8 cellular contexts compared by ENCODE assay signal in the genomic region with DNA sequence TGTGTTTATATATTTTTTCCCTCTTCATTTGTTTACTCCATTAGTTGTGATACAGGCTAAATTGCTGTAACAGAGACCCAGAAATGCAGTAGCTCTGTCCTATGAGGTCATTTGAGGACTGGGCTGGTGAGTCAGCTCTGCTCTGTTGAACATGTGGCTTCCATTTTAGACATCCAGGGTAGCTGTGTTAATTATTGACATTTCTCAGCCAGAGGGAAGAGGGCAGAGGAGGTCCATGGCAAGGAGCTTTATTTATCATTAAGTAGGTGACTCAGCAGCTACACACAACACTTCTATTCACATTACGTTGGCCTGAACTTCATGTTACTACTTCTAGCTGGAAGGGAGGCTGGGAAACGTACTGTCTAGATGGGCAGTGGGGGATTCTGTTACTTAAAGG.
DNase-seq lines count a peak whose midpoint lies in the region; ATAC-seq and TF ChIP-seq lines count a peak whose summit lies in the region.

No MANE protein-coding gene starts in this region.

- peaks cover 12% of the 10 kb centered on the region for H3K4me1 Mint-ChIP-seq in MCF 10A (ENCODE audit: insufficient read depth, unreplicated experiment)
- no peaks in the 10 kb centered on the region for H3K4me1 Mint-ChIP-seq in stimulated activated naive B cell treated with anti-CD40 and anti-IgM and Interleukin-4, amounts not matched to agents 10 μg/mL and 1 μg/mL and 100 μg/mL, for 72 hours
- H3K4me1 Mint-ChIP-seq in stimulated activated memory B cell treated with anti-CD40 and anti-IgM and Interleukin-4, amounts not matched to agents 10 μg/mL and 1 μg/mL and 100 μg/mL, for 72 hours, result no peaks in the 10 kb centered on the region

- H3K27ac ChIP-seq in breast epithelium, result no peak overlapping the region
- H3K27ac ChIP-seq in upper lobe of right lung, result no peak overlapping the region

- no peaks in the 10 kb centered on the region for H3K9me3 ChIP-seq in breast epithelium
- no peaks in the 10 kb centered on the region for H3K9me3 ChIP-seq in upper lobe of right lung

- H3K36me3 Mint-ChIP-seq in MCF 10A (ENCODE audit: insufficient read depth, unreplicated experiment), result no peaks in the 10 kb centered on the region
- no peaks in the 10 kb centered on the region for H3K36me3 Mint-ChIP-seq in stimulated activated naive B cell treated with anti-CD40 and anti-IgM and Interleukin-4, amounts not matched to agents 10 μg/mL and 1 μg/mL and 100 μg/mL, for 72 hours
- H3K36me3 Mint-ChIP-seq in stimulated activated memory B cell treated with anti-CD40 and anti-IgM and Interleukin-4, amounts not matched to agents 10 μg/mL and 1 μg/mL and 100 μg/mL, for 72 hours, result no peaks in the 10 kb centered on the region

- peak; percentile 94 for ATAC-seq in upper lobe of right lung
- no peak for ATAC-seq in stimulated activated naive B cell treated with anti-CD40 and anti-IgM and Interleukin-4, amounts not matched to agents 10 μg/mL and 1 μg/mL and 100 μg/mL, for 72 hours (replicated peaks)
- ATAC-seq in stimulated activated memory B cell treated with anti-CD40 and anti-IgM and Interleukin-4, amounts not matched to agents 10 μg/mL and 1 μg/mL and 100 μg/mL, for 72 hours, result no peak

- CTCF ChIA-PET in MCF 10A (lab: Yijun Ruan, JAX), result interaction anchor here (0.5 to 2.2 kb wide), 7 partner anchors 13 to 957 kb away, joined by 3 to 23 read pairs (median 3); no protein-coding TSS in a partner anchor

- no peaks in the 10 kb centered on the region for H3K36me3 ChIP-seq in breast epithelium
- no peaks in the 10 kb centered on the region for H3K36me3 ChIP-seq in upper lobe of right lung

- BruUV-seq in MCF 10A (replicated peaks; lab: Mats Ljungman, UMichigan), result no TSS peak

- DNase-seq in MCF 10A (ENCODE audit: unreplicated experiment), result peak; percentile 68
- DNase-seq in breast epithelium (ENCODE audit: low spot score in 2 of 2), result no peak
- DNase-seq in HT1080 (ENCODE audit: low read depth), result peak; percentile 88
- DNase-seq in epidermal melanocyte (ENCODE audit: insufficient read length, low spot score), result peak; percentile 59
- DNase-seq in upper lobe of right lung, result no peak
- DNase-seq in stimulated activated naive B cell treated with anti-CD40 and anti-IgM and Interleukin-4, amounts not matched to agents 10 μg/mL and 1 μg/mL and 100 μg/mL, for 72 hours, result no peak
- DNase-seq in stimulated activated CD8-positive, alpha-beta memory T cell treated with anti-CD3 and anti-CD28 coated beads, Interleukin-4, amount 100 ng/mL, for 48 hours, result no peak

- no peaks in the 10 kb centered on the region for H3K4me1 ChIP-seq in breast epithelium
- no peaks in the 10 kb centered on the region for H3K4me1 ChIP-seq in upper lobe of right lung

- intact Hi-C loops in MCF 10A (cut with micrococcal nuclease), result no loop called here
- intact Hi-C loops in breast epithelium (cut with DNase I; ENCODE audit: low total_unique reads), result no loop called here
- intact Hi-C loops in upper lobe of right lung (cut with DNase I), result no loop called here

- no peaks in the 10 kb centered on the region for H3K9me3 Mint-ChIP-seq in MCF 10A (ENCODE audit: unreplicated experiment)
- H3K9me3 Mint-ChIP-seq in stimulated activated naive B cell treated with anti-CD40 and anti-IgM and Interleukin-4, amounts not matched to agents 10 μg/mL and 1 μg/mL and 100 μg/mL, for 72 hours, result peaks cover 0 to 1% of the 10 kb centered on the region in 2 donors
- peaks cover 3% of the 10 kb centered on the region for H3K9me3 Mint-ChIP-seq in stimulated activated memory B cell treated with anti-CD40 and anti-IgM and Interleukin-4, amounts not matched to agents 10 μg/mL and 1 μg/mL and 100 μg/mL, for 72 hours

- no peak overlapping the region for H3K4me3 Mint-ChIP-seq in MCF 10A (ENCODE audit: unreplicated experiment)
- no peak overlapping the region for H3K4me3 Mint-ChIP-seq in stimulated activated naive B cell treated with anti-CD40 and anti-IgM and Interleukin-4, amounts not matched to agents 10 μg/mL and 1 μg/mL and 100 μg/mL, for 72 hours
- no peak overlapping the region for H3K4me3 Mint-ChIP-seq in stimulated activated memory B cell treated with anti-CD40 and anti-IgM and Interleukin-4, amounts not matched to agents 10 μg/mL and 1 μg/mL and 100 μg/mL, for 72 hours

- POLR2A ChIA-PET in MCF 10A (lab: Yijun Ruan, JAX), result interaction anchor here (0.6 to 1.1 kb wide), 3 partner anchors 9 to 266 kb away, joined by 3 to 4 read pairs (median 4); no protein-coding TSS in a partner anchor

- H3K27me3 ChIP-seq in breast epithelium, result no peaks in the 10 kb centered on the region
- H3K27me3 ChIP-seq in upper lobe of right lung, result no peaks in the 10 kb centered on the region

- H3K4me3 ChIP-seq in breast epithelium (no peak overlapping the region), upper lobe of right lung (no peak overlapping the region)

- no peak for TF ChIP-seq POLR2A in breast epithelium (IDR thresholded peaks at IDR 0.05)

- no peak overlapping the region for H3K27ac Mint-ChIP-seq in MCF 10A (ENCODE audit: low read depth, unreplicated experiment)
- H3K27ac Mint-ChIP-seq in stimulated activated naive B cell treated with anti-CD40 and anti-IgM and Interleukin-4, amounts not matched to agents 10 μg/mL and 1 μg/mL and 100 μg/mL, for 72 hours, result no peak overlapping the region
- H3K27ac Mint-ChIP-seq in stimulated activated memory B cell treated with anti-CD40 and anti-IgM and Interleukin-4, amounts not matched to agents 10 μg/mL and 1 μg/mL and 100 μg/mL, for 72 hours, result no peak overlapping the region

- TF ChIP-seq CTCF in MCF 10A (IDR thresholded peaks at IDR 0.05; ENCODE audit: unreplicated experiment), result no peak
- TF ChIP-seq CTCF in breast epithelium (IDR thresholded peaks at IDR 0.05), result no peak
- no peak for TF ChIP-seq CTCF in upper lobe of right lung (IDR thresholded peaks at IDR 0.05)

- H3K27me3 Mint-ChIP-seq in MCF 10A (ENCODE audit: insufficient read depth, unreplicated experiment), result no peaks in the 10 kb centered on the region
- H3K27me3 Mint-ChIP-seq in stimulated activated naive B cell treated with anti-CD40 and anti-IgM and Interleukin-4, amounts not matched to agents 10 μg/mL and 1 μg/mL and 100 μg/mL, for 72 hours, result no peaks in the 10 kb centered on the region
- H3K27me3 Mint-ChIP-seq in stimulated activated memory B cell treated with anti-CD40 and anti-IgM and Interleukin-4, amounts not matched to agents 10 μg/mL and 1 μg/mL and 100 μg/mL, for 72 hours, result no peaks in the 10 kb centered on the region

Comparison
In these comparisons a context has a peak if more than half of its experiments do, and no peak if none do; other contexts are left out.
1. DNase-seq: peak in MCF 10A (single experiment), HT1080 (single experiment) and epidermal melanocyte (single experiment); none in breast epithelium (0 of 2), upper lobe of right lung (single experiment), stimulated activated naive B cell treated with anti-CD40 and anti-IgM and Interleukin-4, amounts not matched to agents 10 μg/mL and 1 μg/mL and 100 μg/mL, for 72 hours (single experiment) and stimulated activated CD8-positive, alpha-beta memory T cell treated with anti-CD3 and anti-CD28 coated beads, Interleukin-4, amount 100 ng/mL, for 48 hours (single experiment).